Comparison of ENCODE assay signal across 16 cellular contexts in the genomic region with DNA sequence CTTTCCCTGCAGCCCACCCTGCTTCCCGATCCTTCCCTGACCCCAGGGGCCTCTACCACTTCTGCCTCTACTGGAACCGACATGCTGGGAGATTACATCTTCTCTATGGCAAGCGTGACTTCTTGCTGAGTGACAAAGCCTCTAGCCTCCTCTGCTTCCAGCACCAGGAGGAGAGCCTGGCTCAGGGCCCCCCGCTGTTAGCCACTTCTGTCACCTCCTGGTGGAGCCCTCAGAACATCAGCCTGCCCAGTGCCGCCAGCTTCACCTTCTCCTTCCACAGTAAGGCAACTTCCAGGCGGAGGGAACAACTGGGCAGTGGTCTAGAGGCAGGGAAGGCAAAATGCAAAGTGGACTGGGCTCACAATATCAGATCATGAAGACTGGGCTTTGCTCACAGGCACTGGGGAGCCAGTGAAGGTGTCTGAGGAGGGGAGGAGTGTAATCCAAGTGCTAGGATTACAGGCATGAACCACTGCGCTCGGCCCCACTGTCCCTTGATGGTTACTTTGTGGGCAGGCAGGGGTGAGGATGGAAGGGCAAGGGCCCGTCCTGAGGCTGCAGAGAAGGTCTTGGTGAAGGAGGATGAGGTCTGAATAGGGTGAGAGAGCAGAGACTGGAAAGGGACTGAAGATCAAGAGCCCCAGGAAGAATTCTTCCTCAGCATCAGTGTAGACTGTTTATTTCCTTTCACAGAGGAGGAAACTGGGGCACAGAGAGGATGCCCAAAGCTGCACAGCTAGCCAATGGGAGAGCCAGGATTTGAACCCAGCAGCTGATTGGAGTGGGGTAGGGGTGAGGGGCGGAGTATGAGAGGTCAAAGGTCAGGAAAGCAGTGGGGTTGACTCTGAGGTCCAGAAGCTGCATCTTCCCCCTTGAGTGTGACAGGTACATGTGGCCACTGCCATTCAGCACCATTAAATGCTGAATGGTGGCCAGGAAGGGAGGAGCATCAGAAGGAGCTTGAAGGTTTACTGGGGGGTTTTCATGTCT. TPM values are rescaled to one million over a fixed set of nuclear protein-coding genes. Genes with fewer than 3 reads are reported as not detected.
A peak's percentile ranks its signal among the peaks of the same experiment; 100 is the strongest.
DNase-seq lines count a peak whose midpoint lies in the region; ATAC-seq and TF ChIP-seq lines count a peak whose summit lies in the region.
"Had no signal": no experiment of that assay in that cellular context is flagged by ENCODE, and none has a peak within 500 bp of the region (broad histone marks: within the 10 kb centered on the region; RNA-seq: fewer than 3 reads in every experiment).

No MANE protein-coding gene starts in this region.

- intact Hi-C loops in left ventricle myocardium inferior (cut with micrococcal nuclease), result loop anchor here (10.0 kb wide), 1 partner anchor 47 kb away; no protein-coding TSS in a partner anchor

- H3K4me1 Mint-ChIP-seq in activated CD8-positive, alpha-beta memory T cell treated with anti-CD3 and anti-CD28 coated beads, Interleukin-2, amount 10 ng/mL, durations not matched to agents 7 days and 5 days, result peaks cover 51% of the 10 kb centered on the region
- peaks cover 34% of the 10 kb centered on the region for H3K4me1 Mint-ChIP-seq in activated naive CD4-positive, alpha-beta T cell treated with anti-CD3 and anti-CD28 coated beads, Interleukin-2, amount 10 ng/mL, durations not matched to agents 7 days and 5 days
- H3K4me1 Mint-ChIP-seq in neural crest cell, result peaks cover 17% of the 10 kb centered on the region

- DNase-seq in activated CD8-positive, alpha-beta memory T cell treated with anti-CD3 and anti-CD28 coated beads, Interleukin-2, amount 10 ng/mL, durations not matched to agents 7 days and 5 days, result peak; percentile 80
- DNase-seq in activated CD8-positive, alpha-beta memory T cell treated with anti-CD3 and anti-CD28 coated beads, Interleukin-2, amount 50 U/mL, for 48 hours, result no peak
- peak; percentile 67 for DNase-seq in activated naive CD4-positive, alpha-beta T cell treated with anti-CD3 and anti-CD28 coated beads, Interleukin-2, amount 10 ng/mL, durations not matched to agents 7 days and 5 days
- no peak for DNase-seq in neural crest cell (ENCODE audit: low read depth, low spot score)
- DNase-seq in Ammon's horn (ENCODE audit: low spot score), result no peak
- DNase-seq in left ventricle myocardium inferior, result no peak
- DNase-seq: DMS79, gastrocnemius medialis, NCI-H1930, NCI-H774 had no signal

- H3K4me3 ChIP-seq in left ventricle myocardium inferior, result no peak overlapping the region
- H3K4me3 ChIP-seq: breast epithelium, gastrocnemius medialis had no signal

- peaks cover 36% of the 10 kb centered on the region for H3K4me1 ChIP-seq in left ventricle myocardium inferior
- H3K4me1 ChIP-seq: breast epithelium had no signal

- H3K9me3 ChIP-seq in KOPT-K1 (ENCODE audit: insufficient read depth, low read length, poor library complexity, severe bottlenecking) (no peaks in the 10 kb centered on the region), left ventricle myocardium inferior (replicated peaks) (no peaks in the 10 kb centered on the region)
- H3K9me3 ChIP-seq: breast epithelium, gastrocnemius medialis had no signal

- H3K9me3 Mint-ChIP-seq in activated CD8-positive, alpha-beta memory T cell treated with anti-CD3 and anti-CD28 coated beads, Interleukin-2, amount 10 ng/mL, durations not matched to agents 7 days and 5 days (ENCODE audit: low read depth), result no peaks in the 10 kb centered on the region
- no peaks in the 10 kb centered on the region for H3K9me3 Mint-ChIP-seq in activated naive CD4-positive, alpha-beta T cell treated with anti-CD3 and anti-CD28 coated beads, Interleukin-2, amount 10 ng/mL, durations not matched to agents 7 days and 5 days
- H3K9me3 Mint-ChIP-seq in neural crest cell, result no peaks in the 10 kb centered on the region

- no peaks in the 10 kb centered on the region for H3K27me3 Mint-ChIP-seq in activated CD8-positive, alpha-beta memory T cell treated with anti-CD3 and anti-CD28 coated beads, Interleukin-2, amount 10 ng/mL, durations not matched to agents 7 days and 5 days
- peaks cover 13% of the 10 kb centered on the region for H3K27me3 Mint-ChIP-seq in activated naive CD4-positive, alpha-beta T cell treated with anti-CD3 and anti-CD28 coated beads, Interleukin-2, amount 10 ng/mL, durations not matched to agents 7 days and 5 days
- no peaks in the 10 kb centered on the region for H3K27me3 Mint-ChIP-seq in neural crest cell (ENCODE audit: low read depth)

- ATAC-seq in activated CD8-positive, alpha-beta memory T cell treated with anti-CD3 and anti-CD28 coated beads, Interleukin-2, amount 10 ng/mL, durations not matched to agents 7 days and 5 days, result peak; percentile 59
- no peak for ATAC-seq in esophagus mucosa
- ATAC-seq: gastrocnemius medialis had no signal

- H3K36me3 ChIP-seq in KOPT-K1 (ENCODE audit: insufficient read depth, low read length), result peaks cover 73% of the 10 kb centered on the region
- H3K36me3 ChIP-seq in left ventricle myocardium inferior, result peaks cover 15% of the 10 kb centered on the region
- H3K36me3 ChIP-seq: breast epithelium, gastrocnemius medialis had no signal

- no peaks in the 10 kb centered on the region for H3K36me3 Mint-ChIP-seq in activated CD8-positive, alpha-beta memory T cell treated with anti-CD3 and anti-CD28 coated beads, Interleukin-2, amount 10 ng/mL, durations not matched to agents 7 days and 5 days
- no peaks in the 10 kb centered on the region for H3K36me3 Mint-ChIP-seq in activated naive CD4-positive, alpha-beta T cell treated with anti-CD3 and anti-CD28 coated beads, Interleukin-2, amount 10 ng/mL, durations not matched to agents 7 days and 5 days
- peaks cover 6% of the 10 kb centered on the region for H3K36me3 Mint-ChIP-seq in neural crest cell (ENCODE audit: low read depth)

- CTCF ChIA-PET in activated CD8-positive, alpha-beta memory T cell treated with anti-CD3 and anti-CD28 coated beads, Interleukin-2, amount 10 ng/mL, durations not matched to agents 7 days and 5 days (lab: Charles Lee), result interaction anchor here (1.0 to 11.1 kb wide), 5 partner anchors 16 to 84 kb away, joined by 3 to 559 read pairs (median 4); partner anchors contain the start of gene KATNB1
- CTCF ChIA-PET in activated naive CD4-positive, alpha-beta T cell treated with anti-CD3 and anti-CD28 coated beads, Interleukin-2, amount 10 ng/mL, durations not matched to agents 7 days and 5 days (lab: Charles Lee), result interaction anchor here (0.6 to 8.7 kb wide), 11 partner anchors 11 to 651 kb away, joined by 3 to 154 read pairs (median 5); no protein-coding TSS in a partner anchor

- H3K27ac Mint-ChIP-seq in activated CD8-positive, alpha-beta memory T cell treated with anti-CD3 and anti-CD28 coated beads, Interleukin-2, amount 10 ng/mL, durations not matched to agents 7 days and 5 days, result peak overlapping the region; percentile 65
- peak overlapping the region; percentile 10 for H3K27ac Mint-ChIP-seq in activated naive CD4-positive, alpha-beta T cell treated with anti-CD3 and anti-CD28 coated beads, Interleukin-2, amount 10 ng/mL, durations not matched to agents 7 days and 5 days
- H3K27ac Mint-ChIP-seq in neural crest cell (ENCODE audit: unreplicated experiment), result peak overlapping the region; percentile 63

- TF ChIP-seq CTCF in neural crest cell (conservative IDR thresholded peaks at IDR 0.05) (no peak), left ventricle myocardium inferior (IDR thresholded peaks at IDR 0.05; ENCODE audit: borderline replicate concordance) (no peak)

- H3K4me3 Mint-ChIP-seq in activated CD8-positive, alpha-beta memory T cell treated with anti-CD3 and anti-CD28 coated beads, Interleukin-2, amount 10 ng/mL, durations not matched to agents 7 days and 5 days, result no peak overlapping the region
- H3K4me3 Mint-ChIP-seq in activated naive CD4-positive, alpha-beta T cell treated with anti-CD3 and anti-CD28 coated beads, Interleukin-2, amount 10 ng/mL, durations not matched to agents 7 days and 5 days, result no peak overlapping the region
- no peak overlapping the region for H3K4me3 Mint-ChIP-seq in neural crest cell

- H3K27me3 ChIP-seq in left ventricle myocardium inferior (ENCODE audit: low read depth), result peaks cover 14% of the 10 kb centered on the region
- H3K27me3 ChIP-seq: breast epithelium had no signal

- peak overlapping the region; percentile 5 for H3K27ac ChIP-seq in KOPT-K1 (ENCODE audit: low read depth, low read length, poor library complexity, severe bottlenecking)
- no peak overlapping the region for H3K27ac ChIP-seq in left ventricle myocardium inferior (replicated peaks)
- H3K27ac ChIP-seq: breast epithelium, gastrocnemius medialis had no signal

RNA-seq across cellular contexts. Expression of gene ADGRG3, which starts 16.5 kb away (rescaled TPM):
- total RNA-seq in activated CD8-positive, alpha-beta memory T cell treated with anti-CD3 and anti-CD28 coated beads, Interleukin-2, amount 10 ng/mL, durations not matched to agents 7 days and 5 days, result not detected
- total RNA-seq in neural crest cell (not detected in 2 replicates), esophagus mucosa (0.84 TPM), left ventricle myocardium inferior (0.36 TPM)
- total RNA-seq: LHCN-M2, pulmonary artery endothelial cell had no signal

RNA-seq across cellular contexts. Expression of gene ADGRG1, which starts 23.2 kb away (rescaled TPM):
- 10 to 100 TPM in 1 of 2 experiments, 1 to 10 TPM in 1; 7.3 to 19.9 TPM for total RNA-seq in activated CD8-positive, alpha-beta memory T cell treated with anti-CD3 and anti-CD28 coated beads, Interleukin-2, amount 10 ng/mL, durations not matched to agents 7 days and 5 days
- total RNA-seq in neural crest cell (56.6 and 58.5 TPM in 2 replicates), esophagus mucosa (93.7 TPM), left ventricle myocardium inferior (21.3 TPM)

RNA-seq across cellular contexts. Expression of gene DRC7, which starts 43.0 kb away (rescaled TPM):
- total RNA-seq in activated CD8-positive, alpha-beta memory T cell treated with anti-CD3 and anti-CD28 coated beads, Interleukin-2, amount 10 ng/mL, durations not matched to agents 7 days and 5 days, result not detected
- total RNA-seq in neural crest cell (0.16 and 0.32 TPM in 2 replicates), esophagus mucosa (not detected), left ventricle myocardium inferior (not detected)
- total RNA-seq: gastrocnemius medialis, LHCN-M2, urinary bladder had no signal

Comparison
In these comparisons a context has a peak if more than half of its experiments do, and no peak if none do; other contexts are left out.
1. DNase-seq: peak in activated CD8-positive, alpha-beta memory T cell treated with anti-CD3 and anti-CD28 coated beads, Interleukin-2, amount 10 ng/mL, durations not matched to agents 7 days and 5 days (single experiment) and activated naive CD4-positive, alpha-beta T cell treated with anti-CD3 and anti-CD28 coated beads, Interleukin-2, amount 10 ng/mL, durations not matched to agents 7 days and 5 days (single experiment); none in activated CD8-positive, alpha-beta memory T cell treated with anti-CD3 and anti-CD28 coated beads, Interleukin-2, amount 50 U/mL, for 48 hours (single experiment), neural crest cell (single experiment), Ammon's horn (single experiment) and left ventricle myocardium inferior (single experiment).
2. H3K27ac Mint-ChIP-seq: peak in every context shown above with its lines; median percentile 65 in activated CD8-positive, alpha-beta memory T cell treated with anti-CD3 and anti-CD28 coated beads, Interleukin-2, amount 10 ng/mL, durations not matched to agents 7 days and 5 days; 63 in neural crest cell; 10 in activated naive CD4-positive, alpha-beta T cell treated with anti-CD3 and anti-CD28 coated beads, Interleukin-2, amount 10 ng/mL, durations not matched to agents 7 days and 5 days.